16 cellular contexts compared by ENCODE assay signal in the genomic region with DNA sequence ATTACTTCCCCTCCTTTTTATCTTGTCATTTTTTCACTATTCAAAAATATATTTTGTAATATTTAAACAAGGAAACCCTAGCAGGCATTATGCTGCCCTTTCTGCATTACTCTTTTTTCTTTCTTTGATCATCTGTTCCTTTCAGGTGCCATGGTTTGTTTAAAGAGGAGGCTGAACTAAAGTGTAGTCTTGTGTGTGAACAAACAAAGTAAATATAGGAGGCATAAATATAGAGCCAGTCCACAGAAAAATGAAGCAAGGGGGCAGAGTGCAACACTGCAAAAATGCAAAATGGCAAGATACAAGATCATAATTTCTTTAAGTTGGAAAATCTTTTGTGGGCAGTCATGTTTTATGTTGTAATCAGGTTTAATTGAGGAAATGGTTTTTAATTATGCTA.
DNase-seq lines count a peak whose midpoint lies in the region; FAIRE-seq and TF ChIP-seq lines count a peak whose summit lies in the region.
"Had no signal": no experiment of that assay in that cellular context is flagged by ENCODE, and none has a peak within 500 bp of the region (broad histone marks: within the 10 kb centered on the region; RNA-seq: fewer than 3 reads in every experiment).

No MANE protein-coding gene starts in this region.

- no peak overlapping the region for H3K27ac ChIP-seq in smooth muscle cell (ENCODE audit: low read depth)
- H3K27ac ChIP-seq: GM23248, SJSA1 had no signal

- TF ChIP-seq CTCF in smooth muscle cell (IDR thresholded peaks at IDR 0.05; ENCODE audit: borderline replicate concordance, insufficient read depth, poor library complexity, severe bottlenecking) = no peak

- no peak for TF ChIP-seq POLR2A in GM12892 (IDR thresholded peaks at IDR 0.05; ENCODE audit: low read depth, low read length)

- no peak overlapping the region for H2AFZ ChIP-seq in smooth muscle cell (ENCODE audit: low read depth)
- H2AFZ ChIP-seq: GM23248 had no signal

- H3K36me3 ChIP-seq in smooth muscle cell (ENCODE audit: low read depth) = no peaks in the 10 kb centered on the region
- H3K36me3 ChIP-seq: BE2C, SJSA1 had no signal

- no peaks in the 10 kb centered on the region for H3K79me2 ChIP-seq in smooth muscle cell (ENCODE audit: low read depth)

- no peaks in the 10 kb centered on the region for H3K4me1 ChIP-seq in smooth muscle cell (ENCODE audit: low read depth)
- H3K4me1 ChIP-seq: BE2C, SJSA1 had no signal

- no peaks in the 10 kb centered on the region for H3F3A ChIP-seq in smooth muscle cell (ENCODE audit: low read depth)

- H3K9ac ChIP-seq in smooth muscle cell (ENCODE audit: low read depth) = no peak overlapping the region
- H3K9ac ChIP-seq: GM23248 had no signal

- no peaks in the 10 kb centered on the region for H4K20me1 ChIP-seq in smooth muscle cell (ENCODE audit: low read depth)

- no peaks in the 10 kb centered on the region for H3K27me3 ChIP-seq in smooth muscle cell (ENCODE audit: low read depth)
- H3K27me3 ChIP-seq: BE2C, SJSA1 had no signal

- FAIRE-seq in GM12892 (lab: Jason Lieb, UNC) = no peak
- FAIRE-seq: GM12878 had no signal

- H3K4me2 ChIP-seq in smooth muscle cell = no peak overlapping the region

- no peaks in the 10 kb centered on the region for H3K9me3 ChIP-seq in smooth muscle cell (replicated peaks; ENCODE audit: low read depth)
- H3K9me3 ChIP-seq: BE2C, SJSA1 had no signal

- no peak overlapping the region for H3K4me3 ChIP-seq in smooth muscle cell
- H3K4me3 ChIP-seq: GM12878, GM23248, SJSA1 had no signal

- peak; percentile 1 to 8 for DNase-seq in SHP77 (lab: John Stamatoyannopoulos, UW)
- no peak for DNase-seq in SHP77 treated with DMSO at 0.1 percent for 48 hours (lab: John Stamatoyannopoulos, UW)
- DNase-seq in NCI-H1930 (lab: John Stamatoyannopoulos, UW) = peak; percentile 18 to 32
- peak; percentile 17 for DNase-seq in NCI-H774 (lab: John Stamatoyannopoulos, UW)
- DNase-seq in smooth muscle cell (lab: John Stamatoyannopoulos, UW; ENCODE audit: unreplicated experiment) = no peak
- DNase-seq in GM12892 (ENCODE audit: insufficient read length) = no peak
- DNase-seq in NCI-H446 treated with DMSO at 0.1 percent for 48 hours (lab: John Stamatoyannopoulos, UW) = no peak
- DNase-seq: BE2C, DND-41, GM23248, HCEC 1CT, NCI-H1105, NCI-H1694 treated with DMSO at 0.1 percent for 48 hours, NCI-H524 had no signal

Comparison
In these comparisons a context has a peak if more than half of its experiments do, and no peak if none do; other contexts are left out.
1. DNase-seq: peak in SHP77 (2 of 2), NCI-H1930 (2 of 2) and NCI-H774 (single experiment); none in SHP77 treated with DMSO at 0.1 percent for 48 hours (single experiment), smooth muscle cell (single experiment), GM12892 (single experiment) and NCI-H446 treated with DMSO at 0.1 percent for 48 hours (single experiment).